Comparison of ENCODE assay signal across 9 cellular contexts in the genomic region with DNA sequence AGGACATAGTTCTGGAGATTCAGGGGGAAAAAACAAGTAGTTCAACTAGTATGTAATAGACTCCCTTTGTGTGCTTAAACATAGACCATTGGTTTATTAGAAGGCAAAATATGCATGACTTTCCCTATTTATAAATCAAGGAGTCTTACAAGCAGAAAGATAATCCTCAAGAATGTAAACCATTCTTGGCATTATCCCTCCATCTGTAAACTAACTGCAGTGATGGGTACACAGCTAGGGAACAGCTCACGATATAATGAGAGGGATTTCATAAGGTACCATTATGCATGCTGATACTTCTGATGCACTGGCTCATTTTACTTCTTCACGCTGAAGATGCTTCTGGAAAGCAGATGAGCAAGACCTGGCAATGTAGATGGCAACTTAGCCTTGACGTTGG. TPM values are rescaled to one million over a fixed set of nuclear protein-coding genes. Genes with fewer than 3 reads are reported as not detected.
A peak's percentile ranks its signal among the peaks of the same experiment; 100 is the strongest.
DNase-seq lines count a peak whose midpoint lies in the region; ATAC-seq, FAIRE-seq and TF ChIP-seq lines count a peak whose summit lies in the region.
"Had no signal": no experiment of that assay in that cellular context is flagged by ENCODE, and none has a peak within 500 bp of the region (broad histone marks: within the 10 kb centered on the region; RNA-seq: fewer than 3 reads in every experiment).

No MANE protein-coding gene starts in this region.

- no peak for DNase-seq in CD8-positive, alpha-beta T cell
- DNase-seq in LNCaP clone FGC (ENCODE audit: low read depth) (no peak), choroid plexus epithelial cell (ENCODE audit: low read depth) (peak; percentile 20), GM19239 (ENCODE audit: insufficient read length, low spot score) (no peak), activated gamma-delta T cell (lab: John Stamatoyannopoulos, UW) (no peak)
- DNase-seq: thyroid gland had no signal

- peak overlapping the region; percentile 84 for H3K4me3 ChIP-seq in CD8-positive, alpha-beta T cell (ENCODE audit: low read depth, low read length)
- H3K4me3 ChIP-seq in LNCaP clone FGC (ENCODE audit: low read depth, low read length) (peak overlapping the region; percentile 89), choroid plexus epithelial cell (ENCODE audit: low read depth, low read length) (no peak overlapping the region), neuron (ENCODE audit: low read length) (peak overlapping the region; percentile 99)

- FAIRE-seq in GM19239 (lab: Jason Lieb, UNC) = no peak

- H3K27me3 ChIP-seq in CD8-positive, alpha-beta T cell (ENCODE audit: insufficient read depth, low read length) = no peaks in the 10 kb centered on the region
- H3K27me3 ChIP-seq in neuron (ENCODE audit: insufficient read depth, low read length) = no peaks in the 10 kb centered on the region
- H3K27me3 ChIP-seq: thyroid gland had no signal

- H3K27ac Mint-ChIP-seq in CD8-positive, alpha-beta T cell = peak overlapping the region; percentile 92

- H3K36me3 ChIP-seq in CD8-positive, alpha-beta T cell (ENCODE audit: insufficient read depth, low read length) = no peaks in the 10 kb centered on the region
- peaks cover 11% of the 10 kb centered on the region for H3K36me3 ChIP-seq in neuron (ENCODE audit: insufficient read depth, low read length)
- H3K36me3 ChIP-seq: thyroid gland had no signal

- intact Hi-C loops in CD8-positive, alpha-beta T cell (cut with DNase I, micrococcal nuclease) = loop anchor here (1.0 to 5.0 kb wide), 8 partner anchors 64 to 1061 kb away; partner anchors contain the start of genes PTGR3 (in 1 of the 2) and ZNF407 (in 1 of the 2)

- POLR2A ChIA-PET in CD8-positive, alpha-beta T cell (lab: Charles Lee) = no interaction called here

- no peaks in the 10 kb centered on the region for H3K9me3 ChIP-seq in CD8-positive, alpha-beta T cell (ENCODE audit: low read length)
- no peaks in the 10 kb centered on the region for H3K9me3 ChIP-seq in neuron (ENCODE audit: low read length)
- H3K9me3 ChIP-seq: thyroid gland had no signal

- CTCF ChIA-PET in CD8-positive, alpha-beta T cell (lab: Charles Lee) = no interaction called here

- no peaks in the 10 kb centered on the region for H3K27me3 Mint-ChIP-seq in CD8-positive, alpha-beta T cell (ENCODE audit: low read depth)

- peak overlapping the region; percentile 64 for H2AFZ ChIP-seq in neuron (ENCODE audit: low read depth, low read length)

- TF ChIP-seq CTCF in CD8-positive, alpha-beta T cell (IDR thresholded peaks at IDR 0.05) = no peak
- TF ChIP-seq CTCF in LNCaP clone FGC (IDR thresholded peaks at IDR 0.05; ENCODE audit: control insufficient read depth, extremely low read depth, insufficient read depth) = no peak
- TF ChIP-seq CTCF in choroid plexus epithelial cell (conservative IDR thresholded peaks at IDR 0.05; ENCODE audit: low read depth, low read length) = no peak

- peaks cover 21% of the 10 kb centered on the region for H3K4me1 ChIP-seq in CD8-positive, alpha-beta T cell (ENCODE audit: insufficient read depth, low read length)
- H3K4me1 ChIP-seq in neuron (ENCODE audit: insufficient read depth, low read length) = peaks cover 20% of the 10 kb centered on the region

- H3K4me3 Mint-ChIP-seq in CD8-positive, alpha-beta T cell = peak overlapping the region; percentile 90

- H3K27ac ChIP-seq in CD8-positive, alpha-beta T cell (ENCODE audit: low read depth, low read length) = peak overlapping the region; percentile 92

- H3K4me1 Mint-ChIP-seq in CD8-positive, alpha-beta T cell (ENCODE audit: low read depth) = peaks cover 45% of the 10 kb centered on the region

- H3K36me3 Mint-ChIP-seq in CD8-positive, alpha-beta T cell = peaks cover 27% of the 10 kb centered on the region

- H3K9me3 Mint-ChIP-seq in CD8-positive, alpha-beta T cell = no peaks in the 10 kb centered on the region

- no peak for ATAC-seq in CD8-positive, alpha-beta T cell
- ATAC-seq in GM21367 (IDR thresholded peaks at IDR 0.05; ENCODE audit: unreplicated experiment) (no peak), GM18520 (IDR thresholded peaks at IDR 0.05; ENCODE audit: unreplicated experiment) (no peak)

RNA-seq across cellular contexts. Expression of gene FBXO15, which starts 0.9 kb away (rescaled TPM):
- total RNA-seq in CD8-positive, alpha-beta T cell = 1 to 10 TPM; 1.0 to 1.3 TPM

RNA-seq across cellular contexts. Expression of gene TIMM21, which starts 1.6 kb away (rescaled TPM):
- 10 to 100 TPM; 20.2 to 20.8 TPM for total RNA-seq in CD8-positive, alpha-beta T cell
